22 cellular contexts compared by ENCODE assay signal in genomic region chr6:119241540-119242309, GRCh38.
DNase-seq lines count a peak whose midpoint lies in the region; ATAC-seq, FAIRE-seq and TF ChIP-seq lines count a peak whose summit lies in the region.
"Had no signal": no experiment of that assay in that cellular context is flagged by ENCODE, and none has a peak within 500 bp of the region (broad histone marks: within the 10 kb centered on the region; RNA-seq: fewer than 3 reads in every experiment).

No MANE protein-coding gene starts in this region.

- H3K27ac ChIP-seq in A549, result no peak overlapping the region
- H3K27ac ChIP-seq in HUES64 (ENCODE audit: low read depth, low read length), result peak overlapping the region; percentile 39; the same call in 1 of the 2 replicates
- H3K27ac ChIP-seq in breast epithelium, result peak overlapping the region in 1 of 2 donors; percentile 41
- H3K27ac ChIP-seq: HL-60 had no signal

- H3K4me1 ChIP-seq in A549 (no peaks in the 10 kb centered on the region), HUES64 (ENCODE audit: insufficient read depth, low read length) (peaks cover 21% of the 10 kb centered on the region), breast epithelium (peaks cover 0 to 7% of the 10 kb centered on the region in 2 donors)
- H3K4me1 ChIP-seq: Caco-2 had no signal

- TF ChIP-seq EP300 in A549 (IDR thresholded peaks at IDR 0.05), result no peak

- TF ChIP-seq POLR2A in A549 (IDR thresholded peaks at IDR 0.05; ENCODE audit: low read length), result no peak
- TF ChIP-seq POLR2A in breast epithelium (IDR thresholded peaks at IDR 0.05), result no peak

- no peak for FAIRE-seq in A549 (lab: Jason Lieb, UNC)
- FAIRE-seq: A204.1, RCC 7860 had no signal

- DNase-seq in A549 (ENCODE audit: low read depth in 1 of 2, low spot score in 1 of 2), result no peak
- DNase-seq in fibroblast of mammary gland (ENCODE audit: low read depth), result peak; percentile 5
- no peak for DNase-seq in nephron progenitor cell
- DNase-seq in effector CD8-positive, alpha-beta T cell (lab: John Stamatoyannopoulos, UW), result no peak
- no peak for DNase-seq in naive thymus-derived CD8-positive, alpha-beta T cell
- no peak for DNase-seq in breast epithelium (ENCODE audit: low spot score in 2 of 2)
- DNase-seq: Caco-2; CD4-positive, alpha-beta T cell; DMS153; GF-D8; MM.1S; NCI-H1092; NCI-H1436 treated with DMSO at 0.1 percent for 48 hours; NCI-H2081; NCI-H446 treated with DMSO at 0.1 percent for 48 hours; NK-92 treated with Interleukin-12 subunit alpha and Interleukin-12 subunit beta, amount 100 ng/mL, for 24 hours; Right ventricle myocardium superior had no signal

- no peak for TF ChIP-seq CTCF in A549 (IDR thresholded peaks at IDR 0.05)
- TF ChIP-seq CTCF in fibroblast of mammary gland (conservative IDR thresholded peaks at IDR 0.05; ENCODE audit: control insufficient read depth, insufficient read depth, low read depth, low read length), result no peak
- TF ChIP-seq CTCF in nephron progenitor cell (IDR thresholded peaks at IDR 0.05), result no peak
- no peak for TF ChIP-seq CTCF in breast epithelium (IDR thresholded peaks at IDR 0.05)

- POLR2A ChIA-PET in A549 (lab: Yijun Ruan, JAX), result no interaction called here
- POLR2A ChIA-PET in naive thymus-derived CD8-positive, alpha-beta T cell (lab: Charles Lee), result no interaction called here

- no peak overlapping the region for H3K4me2 ChIP-seq in A549

- H3K27me3 ChIP-seq in HUES64 (ENCODE audit: insufficient read depth, low read length), result no peaks in the 10 kb centered on the region
- H3K27me3 ChIP-seq in breast epithelium, result no peaks in the 10 kb centered on the region

- H3K4me3 ChIP-seq in A549 (no peak overlapping the region), HUES64 (ENCODE audit: low read length) (no peak overlapping the region), fibroblast of mammary gland (ENCODE audit: control insufficient read depth, low read depth, low read length) (no peak overlapping the region), breast epithelium (no peak overlapping the region)

- H3K4me1 Mint-ChIP-seq in nephron progenitor cell, result peaks cover 14% of the 10 kb centered on the region
- peaks cover 0 to 2% (median 0%) of the 10 kb centered on the region in 4 donors for H3K4me1 Mint-ChIP-seq in naive thymus-derived CD8-positive, alpha-beta T cell

- H3K9ac ChIP-seq in HUES64 (ENCODE audit: low read depth, low read length), result no peak overlapping the region

- H3K9me3 ChIP-seq in A549, result no peaks in the 10 kb centered on the region
- no peaks in the 10 kb centered on the region for H3K9me3 ChIP-seq in HUES64 (ENCODE audit: insufficient read depth, low read depth, low read length)
- no peaks in the 10 kb centered on the region for H3K9me3 ChIP-seq in breast epithelium
- H3K9me3 ChIP-seq: Caco-2 had no signal

- peaks cover 9% of the 10 kb centered on the region for H3K9me3 Mint-ChIP-seq in nephron progenitor cell
- H3K9me3 Mint-ChIP-seq in naive thymus-derived CD8-positive, alpha-beta T cell, result peaks cover 0 to 3% (median 0%) of the 10 kb centered on the region in 9 donors
- H3K9me3 Mint-ChIP-seq: CD4-positive, alpha-beta T cell had no signal

- TF ChIP-seq RAD21 in A549 (conservative IDR thresholded peaks at IDR 0.05 in 1 of 2, IDR thresholded peaks at IDR 0.05 in 1 of 2), result no peak

- peaks cover 24% of the 10 kb centered on the region for H3K36me3 Mint-ChIP-seq in nephron progenitor cell (ENCODE audit: low read depth)
- peaks cover 8 to 17% (median 16%) of the 10 kb centered on the region in 3 donors for H3K36me3 Mint-ChIP-seq in naive thymus-derived CD8-positive, alpha-beta T cell

- intact Hi-C loops in breast epithelium (cut with DNase I; ENCODE audit: low total_unique reads), result no loop called here

- no peak overlapping the region for H3K4me3 Mint-ChIP-seq in nephron progenitor cell
- no peak overlapping the region for H3K4me3 Mint-ChIP-seq in naive thymus-derived CD8-positive, alpha-beta T cell
- H3K4me3 Mint-ChIP-seq: CD4-positive, alpha-beta T cell had no signal

- H3K27me3 Mint-ChIP-seq in nephron progenitor cell (ENCODE audit: low read depth, poor library complexity), result no peaks in the 10 kb centered on the region
- H3K27me3 Mint-ChIP-seq in naive thymus-derived CD8-positive, alpha-beta T cell, result no peaks in the 10 kb centered on the region
- H3K27me3 Mint-ChIP-seq: CD4-positive, alpha-beta T cell had no signal

- H3K36me3 ChIP-seq in HUES64 (ENCODE audit: insufficient read depth, low read length) (no peaks in the 10 kb centered on the region), breast epithelium (no peaks in the 10 kb centered on the region)

- H3K27ac Mint-ChIP-seq in nephron progenitor cell, result peak overlapping the region; percentile 33
- no peak overlapping the region for H3K27ac Mint-ChIP-seq in naive thymus-derived CD8-positive, alpha-beta T cell
- H3K27ac Mint-ChIP-seq: CD4-positive, alpha-beta T cell had no signal

- 51% methylated on average over 3 of the region's 3 CpGs for WGBS in A549 (ENCODE audit: missing lambda C conversion rate)
- WGBS in HUES64, result 80% methylated on average over 2 of the region's 3 CpGs

- ATAC-seq in A549, result no peak
- ATAC-seq in SK-N-SH treated with all-trans-retinoic acid at 6 μM for 48 hours, result no peak
- no peak for ATAC-seq in naive thymus-derived CD8-positive, alpha-beta T cell

- CTCF ChIA-PET in A549 (lab: Yijun Ruan, JAX), result no interaction called here

TF ChIP-seq in A549, 52 proteins besides CTCF, POLR2A, EP300 and RAD21:
- TF ChIP-seq MAFK (IDR thresholded peaks at IDR 0.05; ENCODE audit: partially characterized antibody) (peak; percentile 15), ESRRA (IDR thresholded peaks at IDR 0.05; ENCODE audit: borderline replicate concordance, low read length) (no peak), MYC (IDR thresholded peaks at IDR 0.05; ENCODE audit: borderline replicate concordance, low read length) (no peak), CBX8 (IDR thresholded peaks at IDR 0.05) (no peak), E2F6 (IDR thresholded peaks at IDR 0.05; ENCODE audit: borderline replicate concordance, low read depth) (no peak), MAZ (IDR thresholded peaks at IDR 0.05; ENCODE audit: borderline replicate concordance, low read depth, low read length) (no peak), TFCP2L1 (CRISPR knock-in tag; IDR thresholded peaks at IDR 0.05) (no peak), FOSB (CRISPR knock-in tag; IDR thresholded peaks at IDR 0.05) (no peak)
TF ChIP-seq in A549: peak in this region for 1.

TF ChIP-seq in SK-N-SH treated with all-trans-retinoic acid at 6 μM for 48 hours, 23 proteins besides CTCF, POLR2A, EP300 and RAD21:
- TF ChIP-seq SNAI2 (CRISPR knock-in tag; IDR thresholded peaks at IDR 0.05), result no peak
- no peak for TF ChIP-seq ISL1 (CRISPR knock-in tag; IDR thresholded peaks at IDR 0.05)
- no peak for TF ChIP-seq ZFP3 (CRISPR knock-in tag; IDR thresholded peaks at IDR 0.05)
- TF ChIP-seq ESRRG (CRISPR knock-in tag; IDR thresholded peaks at IDR 0.05), result no peak
- TF ChIP-seq GLIS3 (CRISPR knock-in tag; IDR thresholded peaks at IDR 0.05), result no peak
- no peak for TF ChIP-seq CSRNP3 (CRISPR knock-in tag; IDR thresholded peaks at IDR 0.05)
- TF ChIP-seq ZNF565 (CRISPR knock-in tag; conservative IDR thresholded peaks at IDR 0.05; ENCODE audit: low read depth), result no peak
- no peak for TF ChIP-seq TOX (CRISPR knock-in tag; IDR thresholded peaks at IDR 0.05; ENCODE audit: borderline replicate concordance)
- no peak for TF ChIP-seq TCF4 (CRISPR knock-in tag; IDR thresholded peaks at IDR 0.05; ENCODE audit: borderline replicate concordance)
- TF ChIP-seq RARB (CRISPR knock-in tag; IDR thresholded peaks at IDR 0.05), result no peak
- TF ChIP-seq CSDC2 (CRISPR knock-in tag; IDR thresholded peaks at IDR 0.05), result no peak
- TF ChIP-seq ZFP30 (CRISPR knock-in tag; IDR thresholded peaks at IDR 0.05), result no peak
- no peak for TF ChIP-seq POU6F1 (CRISPR knock-in tag; IDR thresholded peaks at IDR 0.05; ENCODE audit: borderline replicate concordance, low read depth)
- TF ChIP-seq BACH2 (CRISPR knock-in tag; IDR thresholded peaks at IDR 0.05; ENCODE audit: borderline replicate concordance), result no peak
- no peak for TF ChIP-seq CREB5 (CRISPR knock-in tag; IDR thresholded peaks at IDR 0.05; ENCODE audit: low read depth)
